In genomic region chr6:167698540-167698939, GRCh38 we compare ENCODE assay signal across 24 cellular contexts.
DNase-seq lines count a peak whose midpoint lies in the region; ATAC-seq and TF ChIP-seq lines count a peak whose summit lies in the region.
"Had no signal": no experiment of that assay in that cellular context is flagged by ENCODE, and none has a peak within 500 bp of the region (broad histone marks: within the 10 kb centered on the region; RNA-seq: fewer than 3 reads in every experiment).

No MANE protein-coding gene starts in this region.

- ATAC-seq in PC-3, result no peak

- H3K36me3 Mint-ChIP-seq in dendritic cell treated with granulocyte-macrophage colony-stimulating factor and Interleukin-4, amounts not matched to agents 40 ng/mL and 50 ng/mL, for 4 days (ENCODE audit: low read depth), result no peaks in the 10 kb centered on the region
- H3K36me3 Mint-ChIP-seq: activated naive CD8-positive, alpha-beta T cell treated with anti-CD3 and anti-CD28 coated beads, Interleukin-2, amount 10 ng/mL, durations not matched to agents 7 days and 5 days; CD4-positive, alpha-beta memory T cell had no signal

- DNase-seq in cardiac septum (ENCODE audit: low spot score) (peak; percentile 75), right atrium auricular region (ENCODE audit: low spot score) (no peak), mesendoderm (no peak), OCI-M1 (lab: John Stamatoyannopoulos, UW) (no peak), medulla oblongata (ENCODE audit: extremely low spot score) (no peak), PC-3 (no peak)
- DNase-seq: activated CD4-positive, alpha-beta T cell treated with anti-CD3 and anti-CD28 coated beads, Interleukin-2, amount 10 ng/mL, durations not matched to agents 24 days and 14 days; activated gamma-delta T cell; CD4-positive, alpha-beta memory T cell; KG1; NCI-H1105; NCI-H2029; NCI-H526; pancreas; SK-N-SH; stimulated activated CD4-positive, alpha-beta T cell treated with anti-CD3 and anti-CD28 coated beads, Interleukin-4, amount 100 ng/mL, for 24 hours had no signal

- CTCF ChIA-PET in PC-3 (lab: Charles Lee), result no interaction called here

- WGBS in mesendoderm (ENCODE audit: extremely low coverage, insufficient coverage, low lambda C conversion rate), result no CpG with 5 or more reads among the region's 12 CpGs

- H3K9me2 ChIP-seq in PC-3 (replicated peaks; ENCODE audit: low read length), result no peaks in the 10 kb centered on the region
- H3K9me2 ChIP-seq: SK-N-SH had no signal

- H3K4me1 ChIP-seq in right atrium auricular region (peaks cover 0 to 19% of the 10 kb centered on the region in 2 donors), mesendoderm (ENCODE audit: control insufficient read depth, low read depth, low read length) (peaks cover 9% of the 10 kb centered on the region), subcutaneous abdominal adipose tissue (ENCODE audit: control insufficient read depth in 5 of 5, insufficient read depth in 5 of 5, low read length in 5 of 5) (peaks cover 0 to 23% (median 17%) of the 10 kb centered on the region in 5 donors), PC-3 (ENCODE audit: insufficient read depth, low read length) (peaks cover 15% of the 10 kb centered on the region)
- H3K4me1 ChIP-seq: ascending aorta, pancreas had no signal

- no peaks in the 10 kb centered on the region for H4K20me1 ChIP-seq in PC-3 (ENCODE audit: low read length)

- no peak overlapping the region for H3K4me3 Mint-ChIP-seq in dendritic cell treated with granulocyte-macrophage colony-stimulating factor and Interleukin-4, amounts not matched to agents 40 ng/mL and 50 ng/mL, for 4 days
- H3K4me3 Mint-ChIP-seq: GM23338, WTC11 had no signal

- no peaks in the 10 kb centered on the region for H3K79me1 ChIP-seq in mesendoderm (ENCODE audit: low read length)

- H2AK5ac ChIP-seq in mesendoderm (ENCODE audit: low read length), result peak overlapping the region; percentile 44

- no peak overlapping the region for H2AFZ ChIP-seq in PC-3 (ENCODE audit: low read length)

- no peak overlapping the region for H3K4ac ChIP-seq in mesendoderm (ENCODE audit: low read depth, low read length)

- H3K9me3 ChIP-seq in right atrium auricular region (no peaks in the 10 kb centered on the region), subcutaneous abdominal adipose tissue (ENCODE audit: control insufficient read depth in 5 of 5, low read length in 5 of 5) (no peaks in the 10 kb centered on the region), PC-3 (ENCODE audit: low read length) (no peaks in the 10 kb centered on the region)
- H3K9me3 ChIP-seq: ascending aorta, pancreas, SK-N-SH had no signal

- no peaks in the 10 kb centered on the region for H3K9me3 Mint-ChIP-seq in dendritic cell treated with granulocyte-macrophage colony-stimulating factor and Interleukin-4, amounts not matched to agents 40 ng/mL and 50 ng/mL, for 4 days
- H3K9me3 Mint-ChIP-seq: activated CD4-positive, alpha-beta T cell treated with anti-CD3 and anti-CD28 coated beads, Interleukin-2, amount 10 ng/mL, durations not matched to agents 24 days and 14 days; GM23338 had no signal

- TF ChIP-seq CTCF in right atrium auricular region (IDR thresholded peaks at IDR 0.05) (no peak), PC-3 (conservative IDR thresholded peaks at IDR 0.05; ENCODE audit: low read depth, low read length) (no peak)

- H3K56ac ChIP-seq in mesendoderm (ENCODE audit: low read length), result peak overlapping the region; percentile 47

- no peak overlapping the region for H2BK120ac ChIP-seq in mesendoderm (ENCODE audit: low read depth, low read length)

- H4K8ac ChIP-seq in mesendoderm (ENCODE audit: low read depth, low read length), result no peak overlapping the region

- H3K23ac ChIP-seq in mesendoderm (ENCODE audit: low read length), result no peak overlapping the region

- no peak overlapping the region for H3K4me3 ChIP-seq in right atrium auricular region
- no peak overlapping the region for H3K4me3 ChIP-seq in mesendoderm (ENCODE audit: low read length)
- no peak overlapping the region for H3K4me3 ChIP-seq in subcutaneous abdominal adipose tissue (ENCODE audit: low read depth in 1 of 5, low read length in 5 of 5)
- H3K4me3 ChIP-seq in PC-3 (ENCODE audit: low read length), result no peak overlapping the region
- H3K4me3 ChIP-seq: cardiac muscle cell, GM23338, lung, pancreas had no signal

- H3K18ac ChIP-seq in mesendoderm (ENCODE audit: low read length), result no peak overlapping the region

- H3K27me3 ChIP-seq in right atrium auricular region, result no peaks in the 10 kb centered on the region
- H3K27me3 ChIP-seq in mesendoderm (ENCODE audit: insufficient read depth, low read length, poor library complexity), result no peaks in the 10 kb centered on the region
- peaks cover 0 to 9% (median 5%) of the 10 kb centered on the region in 5 donors for H3K27me3 ChIP-seq in subcutaneous abdominal adipose tissue (ENCODE audit: control insufficient read depth in 5 of 5, insufficient read depth in 4 of 5, low read length in 5 of 5)
- no peaks in the 10 kb centered on the region for H3K27me3 ChIP-seq in PC-3 (ENCODE audit: low read length)
- H3K27me3 ChIP-seq: ascending aorta, cardiac muscle cell, pancreas had no signal

- H3K4me1 Mint-ChIP-seq in dendritic cell treated with granulocyte-macrophage colony-stimulating factor and Interleukin-4, amounts not matched to agents 40 ng/mL and 50 ng/mL, for 4 days (ENCODE audit: low read depth), result peaks cover 27% of the 10 kb centered on the region

- H2BK15ac ChIP-seq in mesendoderm (replicated peaks; ENCODE audit: low read depth), result no peak overlapping the region

- H2BK5ac ChIP-seq in mesendoderm (ENCODE audit: low read length), result no peak overlapping the region

- no peaks in the 10 kb centered on the region for H3F3A ChIP-seq in PC-3 (ENCODE audit: low read length, unreplicated experiment)

- POLR2A ChIA-PET in PC-3 (lab: Charles Lee; ENCODE audit: unreplicated experiment), result no interaction called here

- H3K4me2 ChIP-seq in mesendoderm (ENCODE audit: low read length) (no peak overlapping the region), PC-3 (ENCODE audit: low read length) (no peak overlapping the region)
- H3K4me2 ChIP-seq: GM23338, SK-N-SH had no signal

- H3K79me2 ChIP-seq in mesendoderm (ENCODE audit: control insufficient read depth, insufficient read depth, low read length) (no peaks in the 10 kb centered on the region), PC-3 (ENCODE audit: low read length) (no peaks in the 10 kb centered on the region)

- H3K36me3 ChIP-seq in right atrium auricular region (no peaks in the 10 kb centered on the region), mesendoderm (ENCODE audit: control insufficient read depth, insufficient read depth, low read length) (no peaks in the 10 kb centered on the region), subcutaneous abdominal adipose tissue (ENCODE audit: control insufficient read depth in 5 of 5, insufficient read depth in 5 of 5, low read length in 5 of 5) (no peaks in the 10 kb centered on the region), PC-3 (ENCODE audit: low read depth, low read length) (no peaks in the 10 kb centered on the region)
- H3K36me3 ChIP-seq: ascending aorta, cardiac muscle cell, pancreas had no signal

- intact Hi-C loops in cardiac septum (cut with DNase I), result no loop called here
- intact Hi-C loops in dendritic cell treated with granulocyte-macrophage colony-stimulating factor and Interleukin-4, amounts not matched to agents 40 ng/mL and 50 ng/mL, for 4 days (cut with micrococcal nuclease), result loop anchor here (10.0 kb wide), 1 partner anchor 116 kb away; no protein-coding TSS in a partner anchor
- intact Hi-C loops in PC-3 (cut with micrococcal nuclease), result no loop called here

- BruUV-seq in PC-3 (replicated peaks; lab: Mats Ljungman, UMichigan), result no TSS peak

- H4K5ac ChIP-seq in mesendoderm (ENCODE audit: low read length), result no peak overlapping the region

- H3K27ac Mint-ChIP-seq in dendritic cell treated with granulocyte-macrophage colony-stimulating factor and Interleukin-4, amounts not matched to agents 40 ng/mL and 50 ng/mL, for 4 days, result peak overlapping the region; percentile 95
- H3K27ac Mint-ChIP-seq: GM23338, WTC11 had no signal

- H3K27me3 Mint-ChIP-seq in dendritic cell treated with granulocyte-macrophage colony-stimulating factor and Interleukin-4, amounts not matched to agents 40 ng/mL and 50 ng/mL, for 4 days, result peaks cover 10% of the 10 kb centered on the region

- H3K9ac ChIP-seq in mesendoderm (ENCODE audit: low read length), result no peak overlapping the region
- H3K9ac ChIP-seq in subcutaneous abdominal adipose tissue (ENCODE audit: low read length in 5 of 5), result no peak overlapping the region
- H3K9ac ChIP-seq in PC-3 (ENCODE audit: low read length), result no peak overlapping the region
- H3K9ac ChIP-seq: SK-N-SH had no signal

- H3K27ac ChIP-seq in right atrium auricular region, result peak overlapping the region in 1 of 2 donors; percentile 77
- no peak overlapping the region for H3K27ac ChIP-seq in mesendoderm (ENCODE audit: low read depth, low read length)
- peak overlapping the region; percentile 79 for H3K27ac ChIP-seq in subcutaneous abdominal adipose tissue (ENCODE audit: low read depth, low read length)
- no peak overlapping the region for H3K27ac ChIP-seq in PC-3 (ENCODE audit: low read length)
- H3K27ac ChIP-seq: ascending aorta, cardiac muscle cell had no signal
